In genomic region chrX:56729152-56729557, GRCh38 we compare ENCODE assay signal across 8 cellular contexts. TPM values are rescaled to one million over a fixed set of nuclear protein-coding genes. Genes with fewer than 3 reads are reported as not detected.
DNase-seq lines count a peak whose midpoint lies in the region; ATAC-seq and TF ChIP-seq lines count a peak whose summit lies in the region.

Gene NBDY, plus strand, starts transcription at chrX:56729243. Its CDS starts 111 bp downstream, at chrX:56729354.

- no peaks in the 10 kb centered on the region for H3K9me3 Mint-ChIP-seq in activated T-helper 1 cell treated with anti-CD3 and anti-CD28 coated beads, Interleukin-12 subunit alpha, Interleukin-12 subunit beta, Interleukin-2, Interleukin-4 antibody, amounts not matched to agents 30 ng/mL and 10 ng/mL and 1 ng/mL, durations not matched to agents 14 hours and 24 hours and 36 hours
- H3K9me3 Mint-ChIP-seq in naive thymus-derived CD8-positive, alpha-beta T cell, result no peaks in the 10 kb centered on the region
- no peaks in the 10 kb centered on the region for H3K9me3 Mint-ChIP-seq in type B pancreatic cell

- H3K27me3 ChIP-seq in BLaER1 treated with 17β-estradiol and CSF1 and Interleukin-3, amounts not matched to agents 10 nM and 100 nM, result peaks cover 67 to 81% (median 74%) of the 10 kb centered on the region in 11 experiments
- H3K27me3 ChIP-seq in NT2/D1 (ENCODE audit: insufficient read depth, insufficient read length), result no peaks in the 10 kb centered on the region

- H3K36me3 ChIP-seq in BLaER1 treated with 17β-estradiol and CSF1 and Interleukin-3, amounts not matched to agents 10 nM and 100 nM, result peaks cover 0 to 6% (median 0%) of the 10 kb centered on the region in 11 experiments; a peak in 1 of 22 replicates
- H3K36me3 ChIP-seq in NT2/D1 (ENCODE audit: insufficient read depth, insufficient read length, low read length), result peaks cover 10% of the 10 kb centered on the region

- peak; percentile 65 for ATAC-seq in GM19023 (IDR thresholded peaks at IDR 0.05; ENCODE audit: unreplicated experiment)
- peak; percentile 81 for ATAC-seq in HG03175 (IDR thresholded peaks at IDR 0.05; ENCODE audit: unreplicated experiment)
- ATAC-seq in naive thymus-derived CD8-positive, alpha-beta T cell, result peak; percentile 74 to 90

- peaks cover 2 to 36% (median 22%) of the 10 kb centered on the region in 11 experiments; a peak in 16 of 22 replicates for H4K20me1 ChIP-seq in BLaER1 treated with 17β-estradiol and CSF1 and Interleukin-3, amounts not matched to agents 10 nM and 100 nM

- DNase-seq in NT2/D1 (ENCODE audit: low read depth, low spot score) (peak; percentile 23), fibroblast of pulmonary artery (ENCODE audit: low read depth) (peak; percentile 57), type B pancreatic cell (ENCODE audit: extremely low spot score, unreplicated experiment) (no peak)
- peak; percentile 2 for DNase-seq in activated T-helper 1 cell treated with anti-CD3 and anti-CD28 coated beads, Interleukin-12 subunit alpha, Interleukin-12 subunit beta, Interleukin-2, Interleukin-4 antibody, amounts not matched to agents 30 ng/mL and 10 ng/mL and 1 ng/mL, durations not matched to agents 14 hours and 24 hours and 36 hours (ENCODE audit: low spot score)
- DNase-seq in naive thymus-derived CD8-positive, alpha-beta T cell, result peak in 9 of 10 donors; percentile 7 to 54 (median 30)

- peaks cover 3% of the 10 kb centered on the region for H3K36me3 Mint-ChIP-seq in activated T-helper 1 cell treated with anti-CD3 and anti-CD28 coated beads, Interleukin-12 subunit alpha, Interleukin-12 subunit beta, Interleukin-2, Interleukin-4 antibody, amounts not matched to agents 30 ng/mL and 10 ng/mL and 1 ng/mL, durations not matched to agents 14 hours and 24 hours and 36 hours (ENCODE audit: low read depth)
- H3K36me3 Mint-ChIP-seq in naive thymus-derived CD8-positive, alpha-beta T cell, result peaks cover 0 to 7% (median 0%) of the 10 kb centered on the region in 3 donors
- no peaks in the 10 kb centered on the region for H3K36me3 Mint-ChIP-seq in type B pancreatic cell

- peak within 1 kb of the TSS; percentile 49 to 84 (median 80) for H3K27ac ChIP-seq in BLaER1 treated with 17β-estradiol and CSF1 and Interleukin-3, amounts not matched to agents 10 nM and 100 nM

- H3K4me3 ChIP-seq in BLaER1 treated with 17β-estradiol and CSF1 and Interleukin-3, amounts not matched to agents 10 nM and 100 nM, result peak within 1 kb of the TSS; percentile 62 to 80 (median 72)
- H3K4me3 ChIP-seq in NT2/D1 (ENCODE audit: insufficient read length, low read depth) (peak within 1 kb of the TSS; percentile 84), fibroblast of pulmonary artery (replicated peaks; ENCODE audit: low read depth, low read length) (peak within 1 kb of the TSS; percentile 75)

- H3K4me2 ChIP-seq in BLaER1 treated with 17β-estradiol and CSF1 and Interleukin-3, amounts not matched to agents 10 nM and 100 nM, result peak within 1 kb of the TSS; percentile 39 to 73 (median 60)

- peaks cover 0 to 13% (median 4%) of the 10 kb centered on the region in 10 experiments; a peak in 6 of 20 replicates for H3K4me1 ChIP-seq in BLaER1 treated with 17β-estradiol and CSF1 and Interleukin-3, amounts not matched to agents 10 nM and 100 nM
- H3K4me1 ChIP-seq in NT2/D1 (ENCODE audit: insufficient read depth, insufficient read length), result no peaks in the 10 kb centered on the region

- H3K27me3 Mint-ChIP-seq in activated T-helper 1 cell treated with anti-CD3 and anti-CD28 coated beads, Interleukin-12 subunit alpha, Interleukin-12 subunit beta, Interleukin-2, Interleukin-4 antibody, amounts not matched to agents 30 ng/mL and 10 ng/mL and 1 ng/mL, durations not matched to agents 14 hours and 24 hours and 36 hours (ENCODE audit: insufficient read depth), result no peaks in the 10 kb centered on the region
- no peaks in the 10 kb centered on the region for H3K27me3 Mint-ChIP-seq in naive thymus-derived CD8-positive, alpha-beta T cell
- no peaks in the 10 kb centered on the region for H3K27me3 Mint-ChIP-seq in type B pancreatic cell

- H3K9ac ChIP-seq in BLaER1 treated with 17β-estradiol and CSF1 and Interleukin-3, amounts not matched to agents 10 nM and 100 nM, result peak within 1 kb of the TSS; percentile 78 to 85 (median 83)
- peak within 1 kb of the TSS; percentile 86 for H3K9ac ChIP-seq in NT2/D1 (ENCODE audit: insufficient read length, low read depth)

- H3K4me3 Mint-ChIP-seq in activated T-helper 1 cell treated with anti-CD3 and anti-CD28 coated beads, Interleukin-12 subunit alpha, Interleukin-12 subunit beta, Interleukin-2, Interleukin-4 antibody, amounts not matched to agents 30 ng/mL and 10 ng/mL and 1 ng/mL, durations not matched to agents 14 hours and 24 hours and 36 hours, result peak within 1 kb of the TSS; percentile 92
- H3K4me3 Mint-ChIP-seq in naive thymus-derived CD8-positive, alpha-beta T cell, result peak within 1 kb of the TSS; percentile 85 to 95 (median 92)
- peak within 1 kb of the TSS; percentile 90 for H3K4me3 Mint-ChIP-seq in type B pancreatic cell

- intact Hi-C loops in activated T-helper 1 cell treated with anti-CD3 and anti-CD28 coated beads, Interleukin-12 subunit alpha, Interleukin-12 subunit beta, Interleukin-2, Interleukin-4 antibody, amounts not matched to agents 30 ng/mL and 10 ng/mL and 1 ng/mL, durations not matched to agents 14 hours and 24 hours and 36 hours (cut with micrococcal nuclease), result loop anchor here (2.0 to 5.0 kb wide), 3 partner anchors 332 to 1010 kb away; no protein-coding TSS in a partner anchor

- peak within 1 kb of the TSS; percentile 86 for H3K27ac Mint-ChIP-seq in activated T-helper 1 cell treated with anti-CD3 and anti-CD28 coated beads, Interleukin-12 subunit alpha, Interleukin-12 subunit beta, Interleukin-2, Interleukin-4 antibody, amounts not matched to agents 30 ng/mL and 10 ng/mL and 1 ng/mL, durations not matched to agents 14 hours and 24 hours and 36 hours
- peak within 1 kb of the TSS; percentile 88 to 97 (median 94) for H3K27ac Mint-ChIP-seq in naive thymus-derived CD8-positive, alpha-beta T cell
- peak within 1 kb of the TSS; percentile 88 for H3K27ac Mint-ChIP-seq in type B pancreatic cell

- peaks cover 21% of the 10 kb centered on the region for H3K4me1 Mint-ChIP-seq in activated T-helper 1 cell treated with anti-CD3 and anti-CD28 coated beads, Interleukin-12 subunit alpha, Interleukin-12 subunit beta, Interleukin-2, Interleukin-4 antibody, amounts not matched to agents 30 ng/mL and 10 ng/mL and 1 ng/mL, durations not matched to agents 14 hours and 24 hours and 36 hours (ENCODE audit: low read depth)
- peaks cover 2 to 42% (median 22%) of the 10 kb centered on the region in 4 donors for H3K4me1 Mint-ChIP-seq in naive thymus-derived CD8-positive, alpha-beta T cell
- no peaks in the 10 kb centered on the region for H3K4me1 Mint-ChIP-seq in type B pancreatic cell (ENCODE audit: unreplicated experiment)

- H3K9me3 ChIP-seq in BLaER1 treated with 17β-estradiol and CSF1 and Interleukin-3, amounts not matched to agents 10 nM and 100 nM (replicated peaks in 1 of 11), result peaks cover 0 to 4% (median 0%) of the 10 kb centered on the region in 11 experiments; a peak in 3 of 22 replicates
- no peaks in the 10 kb centered on the region for H3K9me3 ChIP-seq in NT2/D1 (ENCODE audit: insufficient read depth, low read length)

- TF ChIP-seq CTCF in fibroblast of pulmonary artery (IDR thresholded peaks at IDR 0.05; ENCODE audit: low read length, missing control alignments) (no peak), type B pancreatic cell (conservative IDR thresholded peaks at IDR 0.05) (no peak)

- POLR2A ChIA-PET in naive thymus-derived CD8-positive, alpha-beta T cell (lab: Charles Lee), result interaction anchor here (0.6 to 1.7 kb wide), 4 partner anchors 165 to 1240 kb away, joined by 3 to 8 read pairs (median 4); no protein-coding TSS in a partner anchor

RNA-seq across cellular contexts. Expression of gene NBDY, which starts in this region (rescaled TPM):
- total RNA-seq in activated T-helper 1 cell treated with anti-CD3 and anti-CD28 coated beads, Interleukin-12 subunit alpha, Interleukin-12 subunit beta, Interleukin-2, Interleukin-4 antibody, amounts not matched to agents 30 ng/mL and 10 ng/mL and 1 ng/mL, durations not matched to agents 14 hours and 24 hours and 36 hours, result 29.3 and 36.7 TPM in 2 replicates
- 10 to 100 TPM; 30.9 to 34.3 TPM for total RNA-seq in naive thymus-derived CD8-positive, alpha-beta T cell
- polyA plus RNA-seq in naive thymus-derived CD8-positive, alpha-beta T cell, result 10 to 100 TPM; 64.3 to 91.9 (median 73.0) TPM
- 52.5 and 55.1 TPM in 2 replicates for total RNA-seq in type B pancreatic cell (ENCODE audit: low replicate concordance)
